ENCODE assay signal across 1 cellular context in the genomic region with DNA sequence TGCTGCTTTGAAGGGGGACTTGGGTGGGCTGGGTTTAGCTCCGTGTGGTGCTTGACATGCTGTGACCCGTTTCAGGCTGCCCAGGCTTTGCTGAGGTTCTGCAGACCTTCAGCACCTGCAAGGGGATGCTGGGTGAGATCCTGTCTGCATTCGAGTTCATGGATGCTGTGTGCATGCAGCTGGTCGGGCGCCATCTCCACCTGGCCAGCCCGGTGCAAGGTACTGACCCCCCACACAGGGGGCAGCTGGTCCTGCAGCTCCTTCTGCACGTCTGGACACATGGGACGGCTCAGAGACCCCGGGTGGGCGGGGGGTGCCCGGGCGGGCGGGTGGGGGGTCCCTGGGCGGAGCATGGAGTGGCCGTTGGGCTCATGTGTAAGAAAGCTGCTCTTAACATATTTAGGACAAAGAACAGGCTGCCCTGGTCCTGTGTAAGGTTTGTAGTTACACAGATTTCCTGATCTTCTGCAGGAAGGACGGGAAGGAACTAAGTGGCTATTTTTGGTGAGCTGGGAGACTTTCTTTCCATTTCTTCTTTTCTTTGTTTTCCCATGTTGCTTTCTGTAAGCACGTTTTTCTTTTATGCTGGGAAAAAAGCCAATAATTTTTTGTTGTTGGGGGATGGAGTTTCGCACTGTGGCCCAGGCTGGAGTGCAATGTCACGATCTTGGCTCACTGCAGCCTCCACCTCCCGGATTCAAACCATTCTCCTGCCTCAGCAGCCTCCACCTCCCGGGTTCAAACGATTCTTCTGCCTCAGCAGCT.
A peak's percentile ranks its signal among the peaks of the same experiment; 100 is the strongest.
TF ChIP-seq lines count a peak whose summit lies in the region.

No MANE protein-coding gene starts in this region.

TF ChIP-seq in HepG2, 621 proteins besides CTCF, POLR2A, EP300 and RAD21:
- TF ChIP-seq AGO2 (optimal IDR thresholded peaks at IDR 0.05; ENCODE audit: low read depth, low read length), result peak; percentile 28
- TF ChIP-seq HOXA7 (CRISPR knock-in tag; IDR thresholded peaks at IDR 0.05), result no peak
